In genomic region chr7:21412291-21412896, GRCh38 we compare ENCODE assay signal across 12 cellular contexts. TPM values are rescaled to one million over a fixed set of nuclear protein-coding genes. Genes with fewer than 3 reads are reported as not detected.
DNase-seq lines count a peak whose midpoint lies in the region; ATAC-seq and TF ChIP-seq lines count a peak whose summit lies in the region.
"Had no signal": no experiment of that assay in that cellular context is flagged by ENCODE, and none has a peak within 500 bp of the region (broad histone marks: within the 10 kb centered on the region; RNA-seq: fewer than 3 reads in every experiment).

No MANE protein-coding gene starts in this region.

- H3K4me3 Mint-ChIP-seq in effector memory CD8-positive, alpha-beta T cell: peak overlapping the region; percentile 67
- no peak overlapping the region for H3K4me3 Mint-ChIP-seq in osteocyte (ENCODE audit: unreplicated experiment)

- peak overlapping the region; percentile 92 to 96 for H3K27ac Mint-ChIP-seq in effector memory CD8-positive, alpha-beta T cell
- H3K27ac Mint-ChIP-seq in osteocyte (ENCODE audit: unreplicated experiment): no peak overlapping the region

- no peaks in the 10 kb centered on the region for H3K9me3 Mint-ChIP-seq in effector memory CD8-positive, alpha-beta T cell
- H3K9me3 Mint-ChIP-seq in osteocyte (ENCODE audit: unreplicated experiment): no peaks in the 10 kb centered on the region

- no peaks in the 10 kb centered on the region for H3K36me3 ChIP-seq in GM06990 (ENCODE audit: control insufficient read depth, insufficient read depth, low read length)

- H3K4me1 Mint-ChIP-seq in effector memory CD8-positive, alpha-beta T cell (ENCODE audit: low read depth in 2 of 2): peaks cover 57 to 62% of the 10 kb centered on the region in 2 donors
- H3K4me1 Mint-ChIP-seq in osteocyte (ENCODE audit: unreplicated experiment): no peaks in the 10 kb centered on the region

- H3K4me3 ChIP-seq in GM06990 (replicated peaks; ENCODE audit: low read depth, low read length): no peak overlapping the region

- no peaks in the 10 kb centered on the region for H3K27me3 Mint-ChIP-seq in effector memory CD8-positive, alpha-beta T cell
- H3K27me3 Mint-ChIP-seq in osteocyte (ENCODE audit: unreplicated experiment): peaks cover 17% of the 10 kb centered on the region

- H3K27me3 ChIP-seq in GM06990 (replicated peaks; ENCODE audit: control insufficient read depth, insufficient read depth, low read length): no peaks in the 10 kb centered on the region

- peak; percentile 83 for ATAC-seq in GM19328 (IDR thresholded peaks at IDR 0.05; ENCODE audit: unreplicated experiment)
- peak; percentile 48 for ATAC-seq in HG03039 (IDR thresholded peaks at IDR 0.05; ENCODE audit: unreplicated experiment)
- peak; percentile 96 for ATAC-seq in effector memory CD8-positive, alpha-beta T cell (replicated peaks)
- no peak for ATAC-seq in HG03108 (IDR thresholded peaks at IDR 0.05; ENCODE audit: unreplicated experiment)

- DNase-seq in GM06990 (ENCODE audit: extremely low read depth, insufficient read length): peak; percentile 30
- DNase-seq in effector memory CD8-positive, alpha-beta T cell: peak; percentile 9 to 23 (median 18)
- DNase-seq in osteocyte (ENCODE audit: extremely low spot score, unreplicated experiment): no peak
- DNase-seq in NCI-H2227 treated with DMSO at 0.1 percent for 48 hours (lab: John Stamatoyannopoulos, UW): no peak
- no peak for DNase-seq in SW480 (ENCODE audit: low spot score)
- DNase-seq: activated T-cell treated with anti-CD3 and anti-CD28 coated beads, Interleukin-2, amount 50 U/mL, for 1 hour; COR-L47; dermis blood vessel endothelial cell; NCI-H446 treated with DMSO at 0.1 percent for 48 hours had no signal

- TF ChIP-seq CTCF in GM06990 (IDR thresholded peaks at IDR 0.05; ENCODE audit: insufficient read depth, low read length, poor library complexity, severe bottlenecking): no peak
- no peak for TF ChIP-seq CTCF in osteocyte (IDR thresholded peaks at IDR 0.05)

- H3K36me3 Mint-ChIP-seq in effector memory CD8-positive, alpha-beta T cell (ENCODE audit: insufficient read depth): peaks cover 3% of the 10 kb centered on the region
- no peaks in the 10 kb centered on the region for H3K36me3 Mint-ChIP-seq in osteocyte (ENCODE audit: unreplicated experiment)

RNA-seq across cellular contexts. Expression of gene SP4, which starts 15.5 kb away (rescaled TPM):
- total RNA-seq in osteocyte: 6.4 and 9.6 TPM in 2 replicates

Comparison
In these comparisons a context has a peak if more than half of its experiments do, and no peak if none do; other contexts are left out.
1. DNase-seq: peak in GM06990 (single experiment) and effector memory CD8-positive, alpha-beta T cell (3 of 3); none in osteocyte (single experiment), NCI-H2227 treated with DMSO at 0.1 percent for 48 hours (single experiment) and SW480 (single experiment).